ENCODE assay signal across 11 cellular contexts in genomic region chr13:35163674-35164073, GRCh38.
DNase-seq lines count a peak whose midpoint lies in the region; ATAC-seq, FAIRE-seq and TF ChIP-seq lines count a peak whose summit lies in the region.
"Had no signal": no experiment of that assay in that cellular context is flagged by ENCODE, and none has a peak within 500 bp of the region (broad histone marks: within the 10 kb centered on the region; RNA-seq: fewer than 3 reads in every experiment).

No MANE protein-coding gene starts in this region.

- no peak for FAIRE-seq in GM12891 (lab: Jason Lieb, UNC)

- H3K4me3 ChIP-seq in GM12864 (ENCODE audit: low read depth, low read length): no peak overlapping the region
- H3K4me3 ChIP-seq: prostate gland had no signal

- no peak for TF ChIP-seq POLR2A in GM12891 (IDR thresholded peaks at IDR 0.05; ENCODE audit: low read depth, low read length)

- DNase-seq in GM12864 (ENCODE audit: low read depth) (peak; percentile 48), GM12891 (ENCODE audit: insufficient read length, low spot score) (no peak), HEK293T (ENCODE audit: extremely low spot score) (no peak), left cardiac atrium (no peak)
- DNase-seq: activated CD4-positive, CD25-positive, alpha-beta regulatory T cell treated with anti-CD3 and anti-CD28 coated beads, Interleukin-2, amount 50 U/mL, for 72 hours; activated T-cell treated with anti-CD3 and anti-CD28 coated beads, Interleukin-2, amount 50 U/mL, for 4 hours had no signal

- CTCF ChIA-PET in HEK293T (lab: Yijun Ruan, JAX): interaction anchor here (0.8 kb wide), 1 partner anchor 1233 kb away, joined by 3 read pairs; no protein-coding TSS in a partner anchor

- no peak for TF ChIP-seq CTCF in GM12864 (IDR thresholded peaks at IDR 0.05; ENCODE audit: low read depth, low read length, missing control alignments)

- ATAC-seq in GM19372 (IDR thresholded peaks at IDR 0.05; ENCODE audit: low read depth, unreplicated experiment) (peak; percentile 55), HG02678 (IDR thresholded peaks at IDR 0.05; ENCODE audit: unreplicated experiment) (peak; percentile 58), HG03354 (IDR thresholded peaks at IDR 0.05; ENCODE audit: poor library complexity, severe bottlenecking, unreplicated experiment) (peak; percentile 48), left cardiac atrium (no peak), GM21825 (IDR thresholded peaks at IDR 0.05; ENCODE audit: unreplicated experiment) (no peak)

- POLR2A ChIA-PET in HEK293T (lab: Yijun Ruan, JAX): no interaction called here

- intact Hi-C loops in left cardiac atrium (cut with DNase I): loop anchor here in 1 of 2 donors (5.0 kb wide), 1 partner anchor 1086 kb away; no protein-coding TSS in a partner anchor

TF ChIP-seq in GM12891, 5 proteins besides CTCF, POLR2A, EP300 and RAD21:
- no peak for TF ChIP-seq SPI1 (IDR thresholded peaks at IDR 0.05; ENCODE audit: low read depth, low read length)
- TF ChIP-seq PAX5 (IDR thresholded peaks at IDR 0.05; ENCODE audit: insufficient read depth, low read length, severe bottlenecking): no peak
- TF ChIP-seq POLR2AphosphoS5 (IDR thresholded peaks at IDR 0.05; ENCODE audit: low read depth, low read length): no peak
- TF ChIP-seq POU2F2 (IDR thresholded peaks at IDR 0.05; ENCODE audit: low read depth, low read length): no peak
- TF ChIP-seq TAF1 (IDR thresholded peaks at IDR 0.05; ENCODE audit: low read depth, low read length): no peak

TF ChIP-seq in HEK293T, 16 proteins besides CTCF, POLR2A, EP300 and RAD21:
- no peak for TF ChIP-seq L3MBTL2 (conservative IDR thresholded peaks at IDR 0.05)
- TF ChIP-seq FOXM1 (IDR thresholded peaks at IDR 0.05; ENCODE audit: borderline replicate concordance): no peak
- TF ChIP-seq ELF4 (IDR thresholded peaks at IDR 0.05): no peak
- no peak for TF ChIP-seq ARNT (IDR thresholded peaks at IDR 0.05)
TF ChIP-seq in HEK293T: peak in this region for 0.

Comparison
In these comparisons a context has a peak if more than half of its experiments do, and no peak if none do; other contexts are left out.
1. ATAC-seq: peak in GM19372 (single experiment), HG02678 (single experiment) and HG03354 (single experiment); none in left cardiac atrium (0 of 2) and GM21825 (single experiment).